Comparison of ENCODE assay signal across 13 cellular contexts in genomic region chr14:104384776-104385071, GRCh38.
"Had no signal": no experiment of that assay in that cellular context is flagged by ENCODE, and none has a peak within 500 bp of the region (broad histone marks: within the 10 kb centered on the region; RNA-seq: fewer than 3 reads in every experiment).

No MANE protein-coding gene starts in this region.

- H3K4me3 ChIP-seq: lung, mucosa of descending colon, stomach, uterus had no signal

- H3K27me3 ChIP-seq: uterus had no signal

- FAIRE-seq: colon, endothelial cell of umbilical vein had no signal

- H3K4me3 Mint-ChIP-seq: activated naive CD8-positive, alpha-beta T cell; natural killer cell had no signal

- ATAC-seq: activated CD4-positive, CD25-positive, alpha-beta regulatory T cell treated with anti-CD3 and anti-CD28 coated beads, Interleukin-2, amount 50 U/mL, for 24 hours; left colon; mucosa of descending colon; natural killer cell had no signal

- H3K27ac ChIP-seq: foreskin keratinocyte, stomach, uterus had no signal

- H3K4me1 ChIP-seq: foreskin keratinocyte, uterus had no signal

- DNase-seq: activated CD4-positive, alpha-beta T cell treated with anti-CD3 and anti-CD28 coated beads, Interleukin-2, amount 50 U/mL, for 4 hours; foreskin keratinocyte; stimulated activated CD4-positive, alpha-beta T cell treated with anti-CD3 and anti-CD28 coated beads, Interleukin-4, amount 100 ng/mL, for 4 hours; stomach had no signal

- H3K27me3 Mint-ChIP-seq: activated naive CD8-positive, alpha-beta T cell had no signal

- H3K36me3 ChIP-seq: stomach, uterus had no signal

- H3K9me3 ChIP-seq: uterus had no signal

- H3K27ac Mint-ChIP-seq: activated naive CD8-positive, alpha-beta T cell; natural killer cell had no signal
